Comparison of ENCODE assay signal across 2 cellular contexts in the genomic region with DNA sequence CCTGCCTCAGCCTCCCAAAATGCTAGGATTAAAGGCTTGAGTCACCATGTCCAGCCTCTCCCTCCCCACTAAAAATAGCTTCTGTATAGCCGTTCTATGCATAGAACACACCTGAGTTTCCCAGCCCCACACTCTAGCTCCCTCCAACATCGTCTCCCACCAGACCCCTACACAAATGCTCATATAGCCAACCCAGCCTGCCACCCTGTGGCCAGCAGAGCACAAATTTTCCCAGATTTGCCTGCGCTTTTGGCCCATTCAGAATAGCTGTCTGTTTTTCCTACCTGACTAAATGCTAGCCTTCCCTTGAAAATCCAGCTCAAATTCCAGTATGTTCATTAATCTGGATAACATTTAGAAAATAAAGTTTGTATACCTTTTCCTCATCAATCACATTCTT.
TF ChIP-seq lines count a peak whose summit lies in the region.

No MANE protein-coding gene starts in this region.

TF ChIP-seq in HEK293T, 16 proteins besides CTCF, POLR2A, EP300 and RAD21:
- no peak for TF ChIP-seq FOXM1 (IDR thresholded peaks at IDR 0.05; ENCODE audit: borderline replicate concordance)
- TF ChIP-seq NFRKB (IDR thresholded peaks at IDR 0.05) = no peak
- TF ChIP-seq L3MBTL2 (conservative IDR thresholded peaks at IDR 0.05) = no peak
- no peak for TF ChIP-seq SUZ12 (IDR thresholded peaks at IDR 0.05)
- TF ChIP-seq FOXA1 (IDR thresholded peaks at IDR 0.05) = no peak
- TF ChIP-seq ARNT (IDR thresholded peaks at IDR 0.05) = no peak
- TF ChIP-seq HDGF (IDR thresholded peaks at IDR 0.05; ENCODE audit: borderline replicate concordance) = no peak

TF ChIP-seq in GM12878, 131 proteins besides CTCF, POLR2A, EP300 and RAD21:
- peak; percentile 42; the same call in 1 of the 2 replicates for TF ChIP-seq SMC3 (IDR thresholded peaks at IDR 0.05; ENCODE audit: borderline replicate concordance, low read length)
- TF ChIP-seq, protein P1, sequence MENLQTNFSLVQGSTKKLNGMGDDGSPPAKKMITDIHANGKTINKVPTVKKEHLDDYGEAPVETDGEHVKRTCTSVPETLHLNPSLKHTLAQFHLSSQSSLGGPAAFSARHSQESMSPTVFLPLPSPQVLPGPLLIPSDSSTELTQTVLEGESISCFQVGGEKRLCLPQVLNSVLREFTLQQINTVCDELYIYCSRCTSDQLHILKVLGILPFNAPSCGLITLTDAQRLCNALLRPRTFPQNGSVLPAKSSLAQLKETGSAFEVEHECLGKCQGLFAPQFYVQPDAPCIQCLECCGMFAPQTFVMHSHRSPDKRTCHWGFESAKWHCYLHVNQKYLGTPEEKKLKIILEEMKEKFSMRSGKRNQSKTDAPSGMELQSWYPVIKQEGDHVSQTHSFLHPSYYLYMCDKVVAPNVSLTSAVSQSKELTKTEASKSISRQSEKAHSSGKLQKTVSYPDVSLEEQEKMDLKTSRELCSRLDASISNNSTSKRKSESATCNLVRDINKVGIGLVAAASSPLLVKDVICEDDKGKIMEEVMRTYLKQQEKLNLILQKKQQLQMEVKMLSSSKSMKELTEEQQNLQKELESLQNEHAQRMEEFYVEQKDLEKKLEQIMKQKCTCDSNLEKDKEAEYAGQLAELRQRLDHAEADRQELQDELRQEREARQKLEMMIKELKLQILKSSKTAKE (IDR thresholded peaks at IDR 0.05; ENCODE audit: low read depth, poor library complexity, severe bottlenecking) = no peak
- TF ChIP-seq KLF5 (IDR thresholded peaks at IDR 0.05; ENCODE audit: partially characterized antibody) = no peak
- TF ChIP-seq FOXM1 (IDR thresholded peaks at IDR 0.05; ENCODE audit: low read depth, low read length) = no peak
TF ChIP-seq in GM12878: peak in this region for 1.
